In genomic region chr17:45585037-45585437, GRCh38 we compare ENCODE assay signal across 8 cellular contexts.
DNase-seq lines count a peak whose midpoint lies in the region; FAIRE-seq and TF ChIP-seq lines count a peak whose summit lies in the region.
"Not testable (repeated sequence)": the region's sequence is repeated elsewhere in the genome, so short reads cannot be mapped to it uniquely, and the experiment has no call there.

No MANE protein-coding gene starts in this region.

- FAIRE-seq in bronchial epithelial cell (lab: Jason Lieb, UNC): not testable (repeated sequence)

- no CpG with 5 or more reads among the region's 40 CpGs for WGBS in iPS DF 6.9 (ENCODE audit: insufficient coverage, insufficient read length)

- H3K4me3 Mint-ChIP-seq in progenitor cell of endocrine pancreas (ENCODE audit: low read depth): peak overlapping the region; percentile 91

- H3K4me1 ChIP-seq in HUES6 (ENCODE audit: control insufficient read depth, insufficient read depth, low read length); iPS DF 6.9 (ENCODE audit: control insufficient read depth, insufficient read depth, low read length): not testable (repeated sequence)

- H3K4me1 Mint-ChIP-seq in progenitor cell of endocrine pancreas (ENCODE audit: low read depth): peaks cover 15% of the 10 kb centered on the region

- H3K36me3 Mint-ChIP-seq in progenitor cell of endocrine pancreas (ENCODE audit: insufficient read depth): not testable (repeated sequence)

- TF ChIP-seq CTCF in GM10266 (IDR thresholded peaks at IDR 0.05; ENCODE audit: control insufficient read depth, insufficient read depth, low read depth, missing control alignments) (peak; percentile 37), bronchial epithelial cell (IDR thresholded peaks at IDR 0.05; ENCODE audit: insufficient read depth, low read length, severe bottlenecking) (peak; percentile 33)
- not testable (repeated sequence) for TF ChIP-seq CTCF in progenitor cell of endocrine pancreas (IDR thresholded peaks at IDR 0.05; ENCODE audit: unreplicated experiment)

- peak overlapping the region; percentile 60 for H3K27ac ChIP-seq in HUES6 (ENCODE audit: low read depth, low read length)
- not testable (repeated sequence) for H3K27ac ChIP-seq in iPS DF 6.9 (ENCODE audit: low read length)
- H3K27ac ChIP-seq in substantia nigra (ENCODE audit: low read depth, low read length, poor library complexity, severe bottlenecking): peak overlapping the region; percentile 78

- H3K27ac Mint-ChIP-seq in progenitor cell of endocrine pancreas: peak overlapping the region; percentile 87

- H3K4me3 ChIP-seq in HUES6 (ENCODE audit: low read depth, low read length): peak overlapping the region; percentile 82
- peak overlapping the region; percentile 67 for H3K4me3 ChIP-seq in bronchial epithelial cell (ENCODE audit: low read depth, low read length)
- H3K4me3 ChIP-seq in iPS DF 6.9 (ENCODE audit: low read length): peak overlapping the region; percentile 58; the same call in 1 of the 2 replicates

- DNase-seq in GM10266 (ENCODE audit: extremely low spot score) (peak; percentile 86), H4 (ENCODE audit: low spot score) (peak; percentile 91), bronchial epithelial cell (ENCODE audit: low read depth) (peak; percentile 45), progenitor cell of endocrine pancreas (ENCODE audit: low spot score, unreplicated experiment) (peak; percentile 70)
- DNase-seq in activated CD4-positive, alpha-beta T cell treated with anti-CD3 and anti-CD28 coated beads for 4 hours: peak; percentile 84 to 88
- not testable (repeated sequence) for DNase-seq in iPS DF 6.9 (ENCODE audit: low read depth, low spot score); substantia nigra (lab: John Stamatoyannopoulos, UW)

- not testable (repeated sequence) for H3K36me3 ChIP-seq in HUES6 (ENCODE audit: control insufficient read depth, insufficient read depth, low read length); bronchial epithelial cell (ENCODE audit: control insufficient read depth, insufficient read depth, low read length); iPS DF 6.9 (ENCODE audit: control insufficient read depth, insufficient read depth, low read length)

- peak overlapping the region; percentile 91 for H3K9ac ChIP-seq in HUES6 (ENCODE audit: low read length)

- H3K9me3 Mint-ChIP-seq in progenitor cell of endocrine pancreas (ENCODE audit: low read depth): not testable (repeated sequence)

- not testable (repeated sequence) for H3K27me3 Mint-ChIP-seq in progenitor cell of endocrine pancreas

- H3K27me3 ChIP-seq in HUES6 (ENCODE audit: control insufficient read depth, insufficient read depth, low read length); bronchial epithelial cell (ENCODE audit: control insufficient read depth, insufficient read depth, low read length); iPS DF 6.9 (ENCODE audit: control insufficient read depth, insufficient read depth, low read length): not testable (repeated sequence)

- H3K9me3 ChIP-seq in HUES6 (ENCODE audit: control insufficient read depth, insufficient read depth, low read depth, low read length); iPS DF 6.9 (ENCODE audit: control insufficient read depth, insufficient read depth, low read length): not testable (repeated sequence)
